8 cellular contexts compared by ENCODE assay signal in the genomic region with DNA sequence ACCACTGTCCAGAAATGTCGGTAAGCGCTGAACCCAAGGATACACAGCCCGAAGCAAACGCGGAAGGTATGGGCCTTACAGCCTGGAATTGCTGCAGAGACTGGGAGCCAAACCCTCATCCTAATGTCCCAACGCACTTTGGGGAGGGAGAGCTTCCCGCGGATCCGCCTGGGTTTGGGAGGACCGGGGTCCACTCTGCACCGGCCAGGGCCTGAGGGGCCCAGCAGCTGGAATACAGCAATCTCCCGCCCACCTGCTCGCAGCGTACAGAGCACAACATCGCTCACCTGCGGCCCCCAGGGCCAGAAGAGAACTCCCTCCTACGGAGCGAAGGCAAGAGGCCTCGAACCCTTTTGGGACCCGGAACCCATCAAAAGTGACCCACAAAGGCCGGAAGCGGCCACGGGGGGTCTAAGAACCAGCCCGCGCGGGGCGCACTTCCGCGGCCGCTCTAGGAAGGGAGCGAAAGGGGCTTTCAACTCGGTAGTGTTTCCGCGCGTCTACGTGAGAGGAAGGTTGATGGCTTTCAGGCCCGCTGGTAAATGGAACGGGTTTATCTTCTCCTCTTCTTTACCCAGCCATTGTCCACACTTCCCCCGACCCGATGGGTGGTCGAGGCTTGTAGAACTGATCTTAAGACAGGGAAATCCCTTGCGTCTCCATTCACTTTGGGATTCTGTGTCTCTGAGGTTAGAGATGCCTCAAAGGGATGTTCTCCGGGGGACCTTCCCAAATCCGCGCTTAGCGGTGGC. TPM values are rescaled to one million over a fixed set of nuclear protein-coding genes. Genes with fewer than 3 reads are reported as not detected.
DNase-seq lines count a peak whose midpoint lies in the region; ATAC-seq and TF ChIP-seq lines count a peak whose summit lies in the region.

A gene (minus strand): TSS at position 378 of the 752 bp plus-strand sequence. CDS start 1,342 bp downstream, outside the sequence.

- peak; percentile 94 for ATAC-seq in T-helper 17 cell

- H3K9me3 ChIP-seq in H9 (ENCODE audit: control insufficient read depth, low read depth, low read length) (no peaks in the 10 kb centered on the region), T-helper 17 cell (ENCODE audit: control insufficient read depth, low read length, poor library complexity, severe bottlenecking) (no peaks in the 10 kb centered on the region), ascending aorta (no peaks in the 10 kb centered on the region), hepatocyte (ENCODE audit: low read depth) (no peaks in the 10 kb centered on the region), vagina (no peaks in the 10 kb centered on the region)

- H3K4me2 ChIP-seq in H9 (ENCODE audit: insufficient read depth, insufficient read length, low read length) (peak within 1 kb of the TSS; percentile 77), hepatocyte (peak within 1 kb of the TSS; percentile 88)

- TF ChIP-seq POLR2A in vagina (IDR thresholded peaks at IDR 0.05) = no peak

- peaks cover 5% of the 10 kb centered on the region; the same call in 1 of the 2 replicates for H3K4me1 ChIP-seq in H9 (ENCODE audit: insufficient read depth, low read length)
- peaks cover 0 to 13% of the 10 kb centered on the region in 2 donors for H3K4me1 ChIP-seq in ascending aorta
- H3K4me1 ChIP-seq in hepatocyte (ENCODE audit: insufficient read depth) = peaks cover 28% of the 10 kb centered on the region
- peaks cover 41% of the 10 kb centered on the region for H3K4me1 ChIP-seq in vagina

- H3K27me3 Mint-ChIP-seq in H9 (ENCODE audit: low read depth) (peaks cover 38% of the 10 kb centered on the region), T-helper 17 cell (peaks cover 20% of the 10 kb centered on the region)

- H3K36me3 Mint-ChIP-seq in H9 (ENCODE audit: insufficient read depth in 1 of 3, low read depth in 3 of 3) (peaks cover 20 to 35% (median 34%) of the 10 kb centered on the region in 3 experiments; a peak in 6 of 7 replicates), T-helper 17 cell (ENCODE audit: low read depth) (peaks cover 10% of the 10 kb centered on the region)

- H3T11ph ChIP-seq in H9 (ENCODE audit: low read length) = no peak within 1 kb of the TSS

- H2AFZ ChIP-seq in H9 (ENCODE audit: low read length) (peak within 1 kb of the TSS; percentile 90), hepatocyte (peak within 1 kb of the TSS; percentile 97)

- H3K27ac ChIP-seq in H9 (ENCODE audit: insufficient read length, low read depth, low read length) (peak within 1 kb of the TSS; percentile 50), ascending aorta (peak within 1 kb of the TSS in 1 of 2 donors; percentile 59), hepatocyte (peak within 1 kb of the TSS; percentile 90), vagina (peak within 1 kb of the TSS; percentile 67)

- no peak within 1 kb of the TSS for H2AK5ac ChIP-seq in H9 (ENCODE audit: insufficient read length, low read length)

- H2BK15ac ChIP-seq in H9 (ENCODE audit: low read depth, low read length) = no peak within 1 kb of the TSS

- H3K4ac ChIP-seq in H9 (ENCODE audit: low read depth, low read length) = no peak within 1 kb of the TSS

- peak within 1 kb of the TSS; percentile 91 for H3K9ac ChIP-seq in H9 (ENCODE audit: extremely low read depth, insufficient read length, low read length)

- no peak within 1 kb of the TSS for H3K23ac ChIP-seq in H9 (ENCODE audit: insufficient read length, low read depth, low read length)

- no peak within 1 kb of the TSS for H4K8ac ChIP-seq in H9 (replicated peaks; ENCODE audit: insufficient read length, low read depth, low read length)

- peak within 1 kb of the TSS; percentile 76 to 84 for H3K4me3 ChIP-seq in ascending aorta
- H3K4me3 ChIP-seq in hepatocyte = peak within 1 kb of the TSS; percentile 70
- peak within 1 kb of the TSS; percentile 59 to 77 for H3K4me3 ChIP-seq in vagina

- WGBS in H9 (ENCODE audit: extremely low coverage, insufficient read length, low lambda C conversion rate) = no CpG with 5 or more reads among the region's 46 CpGs
- under 1% methylated on average over 46 of the region's 46 CpGs for WGBS in hepatocyte (ENCODE audit: low lambda C conversion rate, missing lambda C conversion rate)

- H3K79me2 ChIP-seq in H9 (ENCODE audit: insufficient read depth, low read length) = peaks cover 4% of the 10 kb centered on the region; the same call in 1 of the 2 replicates
- H3K79me2 ChIP-seq in hepatocyte = peaks cover 45% of the 10 kb centered on the region

- no peak within 1 kb of the TSS for H4K91ac ChIP-seq in H9 (ENCODE audit: insufficient read length, low read depth, low read length)

- no peak within 1 kb of the TSS for H4K5ac ChIP-seq in H9 (ENCODE audit: insufficient read length, low read depth, low read length)

- peak; percentile 73 for TF ChIP-seq CTCF in H9 (conservative IDR thresholded peaks at IDR 0.05)
- TF ChIP-seq CTCF in ascending aorta (IDR thresholded peaks at IDR 0.05) = peak; percentile 34 to 49 (median 37)
- peak; percentile 73 for TF ChIP-seq CTCF in hepatocyte (IDR thresholded peaks at IDR 0.05; ENCODE audit: poor library complexity)
- TF ChIP-seq CTCF in vagina (IDR thresholded peaks at IDR 0.05) = peak in 2 of 3 experiments; percentile 31 to 55

- H3K9me2 ChIP-seq in hepatocyte (replicated peaks; ENCODE audit: insufficient read depth) = no peaks in the 10 kb centered on the region

- H3K56ac ChIP-seq in H9 (ENCODE audit: insufficient read length, low read depth, low read length) = no peak within 1 kb of the TSS

- peaks cover 3% of the 10 kb centered on the region for H3K79me1 ChIP-seq in H9 (ENCODE audit: insufficient read depth, low read depth, low read length, poor library complexity, severe bottlenecking)

- peaks cover 25 to 27% of the 10 kb centered on the region in 2 experiments for H3K4me1 Mint-ChIP-seq in H9
- H3K4me1 Mint-ChIP-seq in T-helper 17 cell = peaks cover 30% of the 10 kb centered on the region

- DNase-seq in GF-D8 (lab: John Stamatoyannopoulos, UW) (peak; percentile 47), H9 (peak; percentile 84), NCI-H1092 treated with DMSO at 0.1 percent for 48 hours (lab: John Stamatoyannopoulos, UW) (peak; percentile 50), T-helper 17 cell (peak; percentile 48 to 74 (median 51)), ascending aorta (ENCODE audit: low spot score in 2 of 2) (peak; percentile 17 to 90), hepatocyte (ENCODE audit: low spot score) (peak; percentile 95), renal cortical epithelial cell (ENCODE audit: low read depth) (peak; percentile 61), vagina (ENCODE audit: extremely low spot score in 2 of 2) (no peak)

- peak within 1 kb of the TSS; percentile 91 to 96 for H3K4me3 Mint-ChIP-seq in H9
- H3K4me3 Mint-ChIP-seq in T-helper 17 cell = peak within 1 kb of the TSS; percentile 90

- H4K20me1 ChIP-seq in H9 (ENCODE audit: control insufficient read depth, insufficient read depth, insufficient read length) (no peaks in the 10 kb centered on the region), hepatocyte (ENCODE audit: insufficient read depth, poor library complexity, severe bottlenecking) (peaks cover 3% of the 10 kb centered on the region)

- no peaks in the 10 kb centered on the region; the same call in 1 of the 2 replicates for H3K27me3 ChIP-seq in H9 (ENCODE audit: insufficient read depth, low read length)
- no peaks in the 10 kb centered on the region for H3K27me3 ChIP-seq in ascending aorta
- no peaks in the 10 kb centered on the region for H3K27me3 ChIP-seq in hepatocyte
- H3K27me3 ChIP-seq in vagina = no peaks in the 10 kb centered on the region

- H3K14ac ChIP-seq in H9 (ENCODE audit: insufficient read depth, low read length) = peak within 1 kb of the TSS; percentile 94

- intact Hi-C loops in ascending aorta (cut with DNase I) (loop anchor here (2.0 kb wide), 1 partner anchor 43 kb away; a partner anchor contains a TSS), vagina (cut with DNase I) (no loop called here)

- H3K18ac ChIP-seq in H9 (ENCODE audit: insufficient read length, low read depth, low read length) = peak within 1 kb of the TSS; percentile 86

- peak within 1 kb of the TSS; percentile 92 to 99 (median 97); a peak in 6 of 7 replicates for H3K27ac Mint-ChIP-seq in H9
- H3K27ac Mint-ChIP-seq in T-helper 17 cell = peak within 1 kb of the TSS; percentile 90

- H2BK120ac ChIP-seq in H9 (ENCODE audit: low read depth, low read length, poor library complexity, severe bottlenecking) = no peak within 1 kb of the TSS

- H3K9me3 Mint-ChIP-seq in H9 = no peaks in the 10 kb centered on the region

- H2BK5ac ChIP-seq in H9 (ENCODE audit: insufficient read length, low read length) = no peak within 1 kb of the TSS

- H2BK12ac ChIP-seq in H9 (ENCODE audit: insufficient read length, low read depth, low read length) = peak within 1 kb of the TSS; percentile 5

- no peaks in the 10 kb centered on the region for H3K23me2 ChIP-seq in H9 (ENCODE audit: insufficient read length, low read depth, low read length, poor library complexity, severe bottlenecking)

- no peak within 1 kb of the TSS for H2BK20ac ChIP-seq in H9 (ENCODE audit: low read depth, low read length, poor library complexity, severe bottlenecking)

- H3K36me3 ChIP-seq in ascending aorta (peaks cover 2 to 12% of the 10 kb centered on the region in 2 donors), hepatocyte (replicated peaks; ENCODE audit: insufficient read depth, low read depth) (no peaks in the 10 kb centered on the region), vagina (peaks cover 0 to 9% of the 10 kb centered on the region in 2 donors)

RNA-seq across cellular contexts. Expression of the gene that starts here (rescaled TPM):
- total RNA-seq in H9 (2021) (12.6 and 12.7 TPM in 2 replicates), T-helper 17 cell (1 to 10 TPM; 2.9 TPM), ascending aorta (5.3 TPM), hepatocyte (5.6 and 6.1 TPM in 2 replicates), renal cortical epithelial cell (5.9 and 12.8 TPM in 2 replicates), vagina (5.9 TPM)
- 2.1 and 3.2 TPM in 2 replicates for polyA plus RNA-seq in hepatocyte

Comparison
In these comparisons a context has a peak if more than half of its experiments do, and no peak if none do; other contexts are left out.
1. DNase-seq: peak in GF-D8 (single experiment), H9 (single experiment), NCI-H1092 treated with DMSO at 0.1 percent for 48 hours (single experiment), T-helper 17 cell (3 of 3), ascending aorta (2 of 2), hepatocyte (single experiment) and renal cortical epithelial cell (single experiment); none in vagina (0 of 2).
2. Peak in every context shown above with its lines, with median percentiles within 50 percentile points of each other: CTCF ChIP-seq and H3K4me3 ChIP-seq.